Comparison of ENCODE assay signal across 19 cellular contexts in the genomic region with DNA sequence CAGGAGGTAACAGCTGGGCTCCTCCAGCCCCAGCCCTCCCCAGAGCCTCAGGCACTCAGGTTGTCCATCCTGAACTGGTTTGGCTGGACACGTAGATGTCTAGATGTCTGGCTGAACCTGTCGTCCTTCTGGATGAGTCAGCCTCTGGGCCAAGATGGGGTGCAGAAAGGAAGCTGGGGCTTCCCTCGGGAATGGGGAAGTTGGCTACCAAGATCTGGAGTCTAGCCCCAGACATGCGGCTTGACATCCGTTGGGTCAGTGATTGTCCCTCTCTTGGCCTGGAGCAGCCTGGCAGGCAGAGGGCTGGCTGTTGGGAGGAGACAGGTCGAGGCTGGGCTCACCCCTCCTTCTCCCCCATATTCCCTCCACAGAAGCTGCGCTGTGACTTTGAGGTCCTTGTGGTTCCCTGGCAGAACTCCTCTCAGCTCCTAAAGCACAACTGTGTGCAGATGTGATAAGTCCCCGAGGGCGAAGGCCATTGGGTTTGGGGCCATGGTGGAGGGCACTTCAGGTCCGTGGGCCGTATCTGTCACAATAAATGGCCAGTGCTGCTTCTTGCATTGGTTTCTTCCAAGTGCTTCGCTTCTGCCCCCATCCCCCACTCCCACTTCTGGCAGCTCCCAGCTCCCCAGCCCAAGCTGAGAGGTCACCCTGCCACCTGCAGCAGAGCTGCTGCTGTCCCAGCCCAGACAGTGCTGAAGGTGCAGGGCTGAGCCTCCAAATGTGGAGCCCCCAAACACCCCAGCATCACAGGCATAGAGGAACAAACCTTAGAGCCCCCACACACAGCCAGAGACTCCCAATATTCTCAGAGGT. TPM values are rescaled to one million over a fixed set of nuclear protein-coding genes. Genes with fewer than 3 reads are reported as not detected.
DNase-seq lines count a peak whose midpoint lies in the region; ATAC-seq, FAIRE-seq and TF ChIP-seq lines count a peak whose summit lies in the region.
"Had no signal": no experiment of that assay in that cellular context is flagged by ENCODE, and none has a peak within 500 bp of the region (broad histone marks: within the 10 kb centered on the region; RNA-seq: fewer than 3 reads in every experiment).

No MANE protein-coding gene starts in this region.

- no peaks in the 10 kb centered on the region for H3K9me3 ChIP-seq in BLaER1 treated with 17β-estradiol and CSF1 and Interleukin-3, amounts not matched to agents 10 nM and 100 nM (replicated peaks in 1 of 11)
- H3K9me3 ChIP-seq: BE2C, breast epithelium, gastrocnemius medialis had no signal

- H3K36me3 Mint-ChIP-seq in HFFc6 (ENCODE audit: low read depth): no peaks in the 10 kb centered on the region
- H3K36me3 Mint-ChIP-seq: activated naive CD4-positive, alpha-beta T cell treated with anti-CD3 and anti-CD28 coated beads, Interleukin-2, amount 50 U/mL, for 24 hours; WTC11 had no signal

- peak overlapping the region in 8 of 11 experiments; percentile 33 to 81 (median 55); a peak in 14 of 22 replicates for H3K4me2 ChIP-seq in BLaER1 treated with 17β-estradiol and CSF1 and Interleukin-3, amounts not matched to agents 10 nM and 100 nM

- peaks cover 9 to 22% (median 12%) of the 10 kb centered on the region in 11 experiments for H3K27me3 ChIP-seq in BLaER1 treated with 17β-estradiol and CSF1 and Interleukin-3, amounts not matched to agents 10 nM and 100 nM

- H3K4me3 ChIP-seq in BLaER1 treated with 17β-estradiol and CSF1 and Interleukin-3, amounts not matched to agents 10 nM and 100 nM: no peak overlapping the region
- H3K4me3 ChIP-seq: gastrocnemius medialis had no signal

- H3K4me1 Mint-ChIP-seq in HFFc6 (ENCODE audit: low read depth): peaks cover 39% of the 10 kb centered on the region
- H3K4me1 Mint-ChIP-seq in stimulated activated naive CD8-positive, alpha-beta T cell treated with anti-CD3 and anti-CD28 coated beads, Interleukin-15, amount 100 ng/mL, for 72 hours: peaks cover 20% of the 10 kb centered on the region
- H3K4me1 Mint-ChIP-seq: WTC11 had no signal

- H3K4me3 Mint-ChIP-seq in HFFc6: no peak overlapping the region
- H3K4me3 Mint-ChIP-seq in stimulated activated naive CD8-positive, alpha-beta T cell treated with anti-CD3 and anti-CD28 coated beads, Interleukin-15, amount 100 ng/mL, for 72 hours: no peak overlapping the region
- H3K4me3 Mint-ChIP-seq: activated naive CD4-positive, alpha-beta T cell treated with anti-CD3 and anti-CD28 coated beads, Interleukin-2, amount 50 U/mL, for 24 hours; WTC11 had no signal

- no peaks in the 10 kb centered on the region for H3K36me3 ChIP-seq in BLaER1 treated with 17β-estradiol and CSF1 and Interleukin-3, amounts not matched to agents 10 nM and 100 nM
- H3K36me3 ChIP-seq: BE2C, breast epithelium, gastrocnemius medialis had no signal

- no peak for FAIRE-seq in frontal cortex (lab: Jason Lieb, UNC)

- DNase-seq in HFFc6: peak; percentile 28
- DNase-seq in UCSD-AML1 (lab: John Stamatoyannopoulos, UW; ENCODE audit: unreplicated experiment): peak; percentile 46
- peak; percentile 8 for DNase-seq in medulla oblongata (ENCODE audit: extremely low spot score)
- DNase-seq in HCEC 1CT: no peak
- no peak for DNase-seq in frontal cortex (ENCODE audit: low spot score in 2 of 2)
- no peak for DNase-seq in KG1 (lab: John Stamatoyannopoulos, UW)
- no peak for DNase-seq in stimulated activated naive CD8-positive, alpha-beta T cell treated with anti-CD3 and anti-CD28 coated beads, Interleukin-15, amount 100 ng/mL, for 72 hours
- DNase-seq: BE2C; effector CD4-positive, alpha-beta T cell; gastrocnemius medialis; NCI-H187; NCI-H69; Right ventricle myocardium superior had no signal

- no peak overlapping the region for H3K27ac Mint-ChIP-seq in HFFc6
- H3K27ac Mint-ChIP-seq in stimulated activated naive CD8-positive, alpha-beta T cell treated with anti-CD3 and anti-CD28 coated beads, Interleukin-15, amount 100 ng/mL, for 72 hours: no peak overlapping the region
- H3K27ac Mint-ChIP-seq: activated naive CD4-positive, alpha-beta T cell treated with anti-CD3 and anti-CD28 coated beads, Interleukin-2, amount 50 U/mL, for 24 hours; WTC11 had no signal

- no peak for TF ChIP-seq CTCF in HFFc6 (IDR thresholded peaks at IDR 0.05)

- H4K20me1 ChIP-seq in BLaER1 treated with 17β-estradiol and CSF1 and Interleukin-3, amounts not matched to agents 10 nM and 100 nM: peaks cover 0 to 7% (median 0%) of the 10 kb centered on the region in 11 experiments; a peak in 2 of 22 replicates

- no peaks in the 10 kb centered on the region; the same call in 1 of the 2 replicates for H3K27me3 Mint-ChIP-seq in HFFc6 (ENCODE audit: insufficient read depth)
- H3K27me3 Mint-ChIP-seq in stimulated activated naive CD8-positive, alpha-beta T cell treated with anti-CD3 and anti-CD28 coated beads, Interleukin-15, amount 100 ng/mL, for 72 hours: peaks cover 36% of the 10 kb centered on the region

- H3K9me3 Mint-ChIP-seq in HFFc6: no peaks in the 10 kb centered on the region
- H3K9me3 Mint-ChIP-seq in stimulated activated naive CD8-positive, alpha-beta T cell treated with anti-CD3 and anti-CD28 coated beads, Interleukin-15, amount 100 ng/mL, for 72 hours: no peaks in the 10 kb centered on the region
- H3K9me3 Mint-ChIP-seq: activated naive CD4-positive, alpha-beta T cell treated with anti-CD3 and anti-CD28 coated beads, Interleukin-2, amount 50 U/mL, for 24 hours; WTC11 had no signal

- no peak for ATAC-seq in stimulated activated naive CD8-positive, alpha-beta T cell treated with anti-CD3 and anti-CD28 coated beads, Interleukin-15, amount 100 ng/mL, for 72 hours
- ATAC-seq: gastrocnemius medialis, WTC11 had no signal

- H3K27ac ChIP-seq in BLaER1 treated with 17β-estradiol and CSF1 and Interleukin-3, amounts not matched to agents 10 nM and 100 nM: no peak overlapping the region
- H3K27ac ChIP-seq: gastrocnemius medialis, parathyroid adenoma had no signal

- H3K4me1 ChIP-seq in BLaER1 treated with 17β-estradiol and CSF1 and Interleukin-3, amounts not matched to agents 10 nM and 100 nM: peaks cover 22 to 55% (median 46%) of the 10 kb centered on the region in 10 experiments
- H3K4me1 ChIP-seq: BE2C had no signal

- 0 out of 22 replicates have a peak overlapping the region, but pooled peaks of 1 of the 11 experiments have one; percentile 9 for H3K9ac ChIP-seq in BLaER1 treated with 17β-estradiol and CSF1 and Interleukin-3, amounts not matched to agents 10 nM and 100 nM
- H3K9ac ChIP-seq: parathyroid adenoma had no signal

RNA-seq across cellular contexts. Expression of a gene that starts 1.3 kb away (rescaled TPM):
- total RNA-seq in HFFc6 (2021; fragmentation: NEBNext Ultra II Directional; extraction: Animal tissue kit (Norgen Biotek cat#: 25700)): under 1 TPM in 2 of 6 experiments, not detected in 4; 0.33 to 0.83 TPM
- total RNA-seq in frontal cortex: not detected
- total RNA-seq: Daoy, Right ventricle myocardium superior had no signal

RNA-seq across cellular contexts. Expression of a gene that starts 10.9 kb away (rescaled TPM):
- 100 to 1,000 TPM; 257 to 337 (median 300) TPM for total RNA-seq in HFFc6 (2021; fragmentation: NEBNext Ultra II Directional; extraction: Animal tissue kit (Norgen Biotek cat#: 25700))
- 25.3 TPM for total RNA-seq in frontal cortex

RNA-seq across cellular contexts. Expression of a gene that starts 11.2 kb away (rescaled TPM):
- 10 to 100 TPM; 28.6 to 36.8 (median 31.7) TPM for total RNA-seq in HFFc6 (2021; fragmentation: NEBNext Ultra II Directional; extraction: Animal tissue kit (Norgen Biotek cat#: 25700))
- 22.0 TPM for total RNA-seq in frontal cortex

RNA-seq across cellular contexts. Expression of a gene that starts 13.1 kb away (rescaled TPM):
- 1 to 10 TPM; 2.1 to 3.8 (median 2.7) TPM for total RNA-seq in HFFc6 (2021; fragmentation: NEBNext Ultra II Directional; extraction: Animal tissue kit (Norgen Biotek cat#: 25700))
- total RNA-seq in frontal cortex: not detected
- total RNA-seq: gastrocnemius medialis, Right ventricle myocardium superior, WTC11 had no signal

RNA-seq across cellular contexts. Expression of a gene that starts 35.8 kb away (rescaled TPM):
- under 1 TPM in 1 of 6 experiments, not detected in 5; 0.14 TPM for total RNA-seq in HFFc6 (2021; fragmentation: NEBNext Ultra II Directional; extraction: Animal tissue kit (Norgen Biotek cat#: 25700))
- 10.6 TPM for total RNA-seq in frontal cortex
- total RNA-seq: Daoy had no signal

Comparison
In these comparisons a context has a peak if more than half of its experiments do, and no peak if none do; other contexts are left out.
1. DNase-seq: peak in HFFc6 (single experiment), UCSD-AML1 (single experiment) and medulla oblongata (single experiment); none in HCEC 1CT (single experiment), frontal cortex (0 of 2), KG1 (single experiment) and stimulated activated naive CD8-positive, alpha-beta T cell treated with anti-CD3 and anti-CD28 coated beads, Interleukin-15, amount 100 ng/mL, for 72 hours (0 of 2).